In the genomic region with DNA sequence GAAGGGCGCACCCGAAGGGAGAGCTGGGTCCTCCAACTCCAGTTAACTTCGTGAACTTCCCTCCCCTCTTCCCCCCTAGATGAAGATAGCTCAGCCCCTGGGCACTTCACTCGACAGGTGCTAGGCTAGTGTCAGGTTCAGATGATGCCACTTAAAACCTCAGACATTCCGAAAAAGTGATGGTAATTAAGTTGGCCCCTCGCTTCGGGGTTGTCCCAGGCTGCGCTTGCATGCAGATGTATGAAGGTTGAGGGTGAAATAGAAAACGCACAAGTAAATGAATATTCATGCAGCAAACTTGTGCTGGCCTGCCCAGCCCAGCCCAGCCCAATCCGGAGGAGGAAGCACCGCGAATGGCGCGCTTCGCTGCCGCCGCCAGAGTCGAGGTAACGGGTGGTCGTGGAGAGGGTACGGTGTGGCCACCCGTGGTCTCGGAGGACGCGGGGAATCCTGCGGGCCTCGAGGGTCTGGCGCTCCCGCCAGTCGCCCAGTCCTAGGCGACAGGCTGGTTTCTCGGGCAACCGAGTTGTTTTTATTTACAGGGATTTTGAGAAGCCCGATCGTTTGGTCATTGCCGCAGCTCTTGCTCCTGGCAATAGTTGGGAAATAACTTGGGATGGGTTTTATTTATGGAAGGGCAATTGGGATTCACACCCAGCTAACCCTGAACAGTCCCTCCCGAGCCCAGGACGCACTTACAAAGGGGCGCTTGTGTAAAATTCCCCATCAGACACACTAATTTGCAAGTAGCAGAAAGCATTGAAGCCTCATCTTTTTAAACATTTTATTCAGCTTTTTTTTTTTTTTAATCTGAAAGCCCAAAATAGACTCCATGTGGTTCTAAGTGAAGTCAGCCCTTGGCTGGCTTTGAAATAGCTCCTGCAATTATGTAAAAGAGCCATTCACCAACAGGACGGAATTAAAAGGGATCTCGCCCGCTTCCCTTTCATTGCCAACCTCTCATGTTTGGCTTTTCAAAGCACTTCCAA, we compare ENCODE assay signal across 14 cellular contexts. TPM values are rescaled to one million over a fixed set of nuclear protein-coding genes. Genes with fewer than 3 reads are reported as not detected.
DNase-seq lines count a peak whose midpoint lies in the region; ATAC-seq, FAIRE-seq and TF ChIP-seq lines count a peak whose summit lies in the region.
"Had no signal": no experiment of that assay in that cellular context is flagged by ENCODE, and none has a peak within 500 bp of the region (broad histone marks: within the 10 kb centered on the region; RNA-seq: fewer than 3 reads in every experiment).

No MANE protein-coding gene starts in this region.

- H3K4me1 Mint-ChIP-seq in MCF 10A (ENCODE audit: insufficient read depth, unreplicated experiment): peaks cover 5% of the 10 kb centered on the region
- H3K4me1 Mint-ChIP-seq in activated CD4-positive, alpha-beta T cell treated with anti-CD3 and anti-CD28 coated beads for 36 hours: peaks cover 5% of the 10 kb centered on the region

- in situ Hi-C loops in mammary epithelial cell (cut with MboI; ENCODE audit: low sequenced_read_pairs in 2 of 2) (no loop called here), astrocyte of the cerebellum (cut with HindIII; ENCODE audit: low sequenced_read_pairs) (no loop called here), HepG2 (cut with HindIII; ENCODE audit: extremely low pct_ligation_motif_present, low pct_unique_long_range_greater_than_20kb) (no loop called here)

- H3K4me1 ChIP-seq in mammary epithelial cell (ENCODE audit: insufficient read depth, low read length): peaks cover 19% of the 10 kb centered on the region
- H3K4me1 ChIP-seq in HepG2 (ENCODE audit: insufficient read depth, low read length): peaks cover 8% of the 10 kb centered on the region
- peaks cover 15% of the 10 kb centered on the region for H3K4me1 ChIP-seq in upper lobe of right lung

- H3K27me3 ChIP-seq in mammary epithelial cell (ENCODE audit: insufficient read depth, low read length): peaks cover 67% of the 10 kb centered on the region
- peaks cover 36 to 97% of the 10 kb centered on the region in 2 experiments for H3K27me3 ChIP-seq in HepG2 (ENCODE audit: control insufficient read depth in 1 of 2, insufficient read depth in 2 of 2, low read length in 2 of 2)
- H3K27me3 ChIP-seq in upper lobe of right lung: peaks cover 98% of the 10 kb centered on the region

- H3K36me3 ChIP-seq in mammary epithelial cell (ENCODE audit: insufficient read depth, low read length): no peaks in the 10 kb centered on the region
- H3K36me3 ChIP-seq in HepG2 (replicated peaks in 1 of 2; ENCODE audit: control insufficient read depth in 1 of 2, insufficient read depth in 2 of 2, low read length in 2 of 2): no peaks in the 10 kb centered on the region
- no peaks in the 10 kb centered on the region for H3K36me3 ChIP-seq in upper lobe of right lung
- H3K36me3 ChIP-seq: gastrocnemius medialis, left ventricle myocardium inferior had no signal

- intact Hi-C loops in mammary epithelial cell (cut with micrococcal nuclease) (loop anchor here (10.0 kb wide), 1 partner anchor 237 kb away; no protein-coding TSS in a partner anchor), MCF 10A (cut with micrococcal nuclease) (no loop called here), HepG2 (cut with micrococcal nuclease; ENCODE audit: unreplicated experiment) (no loop called here), upper lobe of right lung (cut with DNase I) (no loop called here)
- intact Hi-C loops in activated CD4-positive, alpha-beta T cell treated with anti-CD3 and anti-CD28 coated beads for 36 hours (cut with DNase I, micrococcal nuclease): no loop called here

- TF ChIP-seq POLR2A in HepG2 (IDR thresholded peaks at IDR 0.05; ENCODE audit: insufficient read depth in 1 of 2, low read depth in 2 of 2, low read length in 2 of 2): no peak

- no peak for TF ChIP-seq RAD21 in HepG2 (CRISPR knock-in tag; IDR thresholded peaks at IDR 0.05)

- no peak for TF ChIP-seq EP300 in HepG2 (IDR thresholded peaks at IDR 0.05; ENCODE audit: low read depth in 2 of 2, low read length in 2 of 2)
- TF ChIP-seq EP300 in HepG2 (CRISPR knock-in tag; IDR thresholded peaks at IDR 0.05; ENCODE audit: borderline replicate concordance): no peak

- H4K20me1 ChIP-seq in mammary epithelial cell (ENCODE audit: insufficient read depth, low read length) (no peaks in the 10 kb centered on the region), HepG2 (ENCODE audit: insufficient read depth, low read length) (peaks cover 17% of the 10 kb centered on the region)

- no peak overlapping the region for H3K4me3 Mint-ChIP-seq in MCF 10A (ENCODE audit: unreplicated experiment)
- H3K4me3 Mint-ChIP-seq in activated CD4-positive, alpha-beta T cell treated with anti-CD3 and anti-CD28 coated beads for 36 hours: no peak overlapping the region
- H3K4me3 Mint-ChIP-seq: T-helper 2 cell treated with Interferon-gamma antibody and Interleukin-4, amounts not matched to agents 5 μg/mL and 100 μg/mL, for 36 hours had no signal

- peak overlapping the region; percentile 74 for H3K4me2 ChIP-seq in mammary epithelial cell (ENCODE audit: insufficient read depth, low read depth, low read length)
- no peak overlapping the region for H3K4me2 ChIP-seq in HepG2 (ENCODE audit: low read depth, low read length)

- H2AFZ ChIP-seq in mammary epithelial cell (ENCODE audit: low read depth, low read length) (peak overlapping the region; percentile 47), HepG2 (ENCODE audit: low read length) (no peak overlapping the region)

- TF ChIP-seq CTCF in mammary epithelial cell (conservative IDR thresholded peaks at IDR 0.05 in 1 of 2, IDR thresholded peaks at IDR 0.05 in 1 of 2; ENCODE audit: extremely low read depth in 1 of 2, insufficient read depth in 1 of 2, low read depth in 1 of 2, low read length in 2 of 2) (no peak), MCF 10A (IDR thresholded peaks at IDR 0.05; ENCODE audit: unreplicated experiment) (no peak), astrocyte of the cerebellum (IDR thresholded peaks at IDR 0.05; ENCODE audit: low read depth, low read length, missing control alignments) (no peak), HepG2 (CRISPR knock-in tag; IDR thresholded peaks at IDR 0.05) (no peak), upper lobe of right lung (IDR thresholded peaks at IDR 0.05) (no peak)

- CTCF ChIA-PET in mammary epithelial cell (lab: Charles Lee; ENCODE audit: low non-redundant PET) (no interaction called here), MCF 10A (lab: Yijun Ruan, JAX) (interaction anchor here (1.0 to 4.2 kb wide), 2 partner anchors 10 to 392 kb away, joined by 4 to 14 read pairs; no protein-coding TSS in a partner anchor), HepG2 (lab: Yijun Ruan, JAX; ENCODE audit: low intra/inter-chr PET ratio, low total read pairs) (no interaction called here)
- CTCF ChIA-PET in activated CD4-positive, alpha-beta T cell treated with anti-CD3 and anti-CD28 coated beads for 36 hours (lab: Charles Lee): interaction anchor here (0.6 to 1.4 kb wide), 4 partner anchors 9 to 406 kb away, joined by 3 to 5 read pairs (median 3); no protein-coding TSS in a partner anchor

- H3K9me3 ChIP-seq in mammary epithelial cell (replicated peaks; ENCODE audit: insufficient read depth, low read length) (no peaks in the 10 kb centered on the region), HepG2 (ENCODE audit: low read length) (no peaks in the 10 kb centered on the region), upper lobe of right lung (no peaks in the 10 kb centered on the region)
- H3K9me3 ChIP-seq: gastrocnemius medialis, left ventricle myocardium inferior had no signal

- H3K79me2 ChIP-seq in mammary epithelial cell (ENCODE audit: insufficient read depth, low read length) (no peaks in the 10 kb centered on the region), HepG2 (ENCODE audit: insufficient read depth, low read length) (no peaks in the 10 kb centered on the region)

- ATAC-seq in HepG2 (no peak), upper lobe of right lung (no peak), GM18498 (IDR thresholded peaks at IDR 0.05; ENCODE audit: unreplicated experiment) (no peak)
- ATAC-seq in activated CD4-positive, alpha-beta T cell treated with anti-CD3 and anti-CD28 coated beads for 36 hours: no peak
- ATAC-seq: gastrocnemius medialis had no signal

- WGBS in mammary epithelial cell (ENCODE audit: low coverage, missing lambda C conversion rate): 9% methylated on average over 37 of the region's 42 CpGs
- WGBS in HepG2 (ENCODE audit: low lambda C conversion rate): 31% methylated on average over 37 of the region's 42 CpGs

- H3K36me3 Mint-ChIP-seq in MCF 10A (ENCODE audit: insufficient read depth, unreplicated experiment): no peaks in the 10 kb centered on the region
- H3K36me3 Mint-ChIP-seq in activated CD4-positive, alpha-beta T cell treated with anti-CD3 and anti-CD28 coated beads for 36 hours (ENCODE audit: low read depth): no peaks in the 10 kb centered on the region

- H3K9me3 Mint-ChIP-seq in MCF 10A (ENCODE audit: unreplicated experiment): no peaks in the 10 kb centered on the region
- H3K9me3 Mint-ChIP-seq in activated CD4-positive, alpha-beta T cell treated with anti-CD3 and anti-CD28 coated beads for 36 hours (ENCODE audit: low read depth): no peaks in the 10 kb centered on the region
- H3K9me3 Mint-ChIP-seq: T-helper 2 cell treated with Interferon-gamma antibody and Interleukin-4, amounts not matched to agents 5 μg/mL and 100 μg/mL, for 36 hours had no signal

- BruUV-seq in mammary epithelial cell (replicated peaks; lab: Mats Ljungman, UMichigan) (no TSS peak), MCF 10A (replicated peaks; lab: Mats Ljungman, UMichigan) (no TSS peak), HepG2 (replicated peaks; lab: Mats Ljungman, UMichigan) (no TSS peak)

- no peak overlapping the region for H3K27ac Mint-ChIP-seq in MCF 10A (ENCODE audit: low read depth, unreplicated experiment)
- no peak overlapping the region for H3K27ac Mint-ChIP-seq in activated CD4-positive, alpha-beta T cell treated with anti-CD3 and anti-CD28 coated beads for 36 hours
- H3K27ac Mint-ChIP-seq: T-helper 2 cell treated with Interferon-gamma antibody and Interleukin-4, amounts not matched to agents 5 μg/mL and 100 μg/mL, for 36 hours had no signal

- H3K4me3 ChIP-seq in mammary epithelial cell (replicated peaks in 1 of 3; ENCODE audit: insufficient read depth in 1 of 3, low read depth in 2 of 3, low read length in 3 of 3) (peak overlapping the region in 2 of 3 experiments; percentile 27 to 31), astrocyte of the cerebellum (ENCODE audit: low read depth, low read length) (peak overlapping the region; percentile 10), HepG2 (replicated peaks in 1 of 3; ENCODE audit: insufficient read depth in 1 of 3, low read depth in 2 of 3, low read length in 3 of 3) (no peak overlapping the region), upper lobe of right lung (no peak overlapping the region)
- H3K4me3 ChIP-seq: gastrocnemius medialis, left ventricle myocardium inferior had no signal

- POLR2A ChIA-PET in MCF 10A (lab: Yijun Ruan, JAX): interaction anchor here (0.7 kb wide), 1 partner anchor 9 kb away, joined by 3 read pairs; no protein-coding TSS in a partner anchor
- POLR2A ChIA-PET in HepG2 (lab: Yijun Ruan, JAX): no interaction called here
- POLR2A ChIA-PET in activated CD4-positive, alpha-beta T cell treated with anti-CD3 and anti-CD28 coated beads for 36 hours (lab: Charles Lee): no interaction called here

- DNase-seq in mammary epithelial cell (no peak), MCF 10A (ENCODE audit: unreplicated experiment) (no peak), astrocyte of the cerebellum (ENCODE audit: low read depth) (no peak), HepG2 (ENCODE audit: low spot score) (no peak), upper lobe of right lung (peak; percentile 62), SW 1271 (lab: John Stamatoyannopoulos, UW) (no peak)
- DNase-seq in activated CD4-positive, alpha-beta T cell treated with anti-CD3 and anti-CD28 coated beads for 36 hours: no peak
- DNase-seq: gastrocnemius medialis, left ventricle myocardium inferior, NCI-H2029 treated with DMSO at 0.1 percent for 48 hours, posterior cingulate gyrus had no signal

- H3K27ac ChIP-seq in mammary epithelial cell (ENCODE audit: insufficient read depth, low read depth, low read length) (no peak overlapping the region), HepG2 (ENCODE audit: extremely low read length, insufficient read depth, low read length) (no peak overlapping the region), upper lobe of right lung (no peak overlapping the region)
- H3K27ac ChIP-seq: gastrocnemius medialis, left ventricle myocardium inferior had no signal

- H3K9ac ChIP-seq in mammary epithelial cell (ENCODE audit: insufficient read depth, low read length) (no peak overlapping the region), HepG2 (ENCODE audit: insufficient read depth, low read depth, low read length) (no peak overlapping the region)

- dilution Hi-C loops in mammary epithelial cell (cut with HindIII; ENCODE audit: low sequenced_read_pairs): loop anchor here (10.0 kb wide), 1 partner anchor 57 kb away; no protein-coding TSS in a partner anchor

- FAIRE-seq in HepG2 (lab: Jason Lieb, UNC): no peak
- FAIRE-seq: G401.6 had no signal

- H3K27me3 Mint-ChIP-seq in MCF 10A (ENCODE audit: insufficient read depth, unreplicated experiment): peaks cover 55% of the 10 kb centered on the region
- peaks cover 64% of the 10 kb centered on the region for H3K27me3 Mint-ChIP-seq in activated CD4-positive, alpha-beta T cell treated with anti-CD3 and anti-CD28 coated beads for 36 hours

RNA-seq across cellular contexts. Expression of a gene that starts 3.3 kb away (rescaled TPM):
- total RNA-seq in mammary epithelial cell: under 1 TPM; 0.17 to 0.38 TPM
- polyA plus RNA-seq in mammary epithelial cell: not detected
- polyA minus RNA-seq in mammary epithelial cell: not detected
- total RNA-seq in MCF 10A (2022): not detected in 2 replicates
- total RNA-seq in HepG2 (2016; rRNA removed; fragmentation: Illumina TruSeq; extraction: Trizol): not detected in 2 replicates
- total RNA-seq in HepG2 (2016; cell fraction: cytosol; rRNA removed; fragmentation: Illumina TruSeq; extraction: Trizol; ENCODE audit: low read depth): not detected in 2 replicates
- not detected in 2 replicates for total RNA-seq in HepG2 (2016; cell fraction: insoluble cytoplasmic fraction; rRNA removed; fragmentation: Illumina TruSeq; extraction: Trizol)
- not detected in 2 replicates for total RNA-seq in HepG2 (2016; cell fraction: membrane; rRNA removed; fragmentation: Illumina TruSeq; extraction: Trizol)
- total RNA-seq in HepG2 (2016; cell fraction: nucleus; rRNA removed; fragmentation: Illumina TruSeq; extraction: Trizol): not detected in 2 replicates
- not detected in 2 replicates for polyA plus RNA-seq in HepG2 (2011; rRNA removed)
- polyA plus RNA-seq in HepG2 (2011; cell fraction: cytosol; rRNA removed): 0.08 TPM in 1 of 2 replicates, not detected in the other
- not detected in 2 replicates for polyA plus RNA-seq in HepG2 (2011; cell fraction: nucleus; rRNA removed)
- not detected in 2 replicates for polyA plus RNA-seq in HepG2 (2012)
- not detected in 2 replicates for polyA plus RNA-seq in HepG2 (2016; cell fraction: cytosol; fragmentation: Illumina TruSeq; extraction: Trizol; ENCODE audit: low read depth)
- not detected in 2 replicates for polyA plus RNA-seq in HepG2 (2016; cell fraction: insoluble cytoplasmic fraction; fragmentation: Illumina TruSeq; extraction: Trizol; ENCODE audit: low read depth)
- polyA plus RNA-seq in HepG2 (2016; cell fraction: membrane; fragmentation: Illumina TruSeq; extraction: Trizol; ENCODE audit: low read depth): not detected in 2 replicates
- not detected in 2 replicates for polyA plus RNA-seq in HepG2 (2016; cell fraction: nucleus; fragmentation: Illumina TruSeq; extraction: Trizol; ENCODE audit: insufficient read depth, low read depth)
- polyA minus RNA-seq in HepG2 (2011; rRNA and poly(A)+ RNA removed; ENCODE audit: low replicate concordance): 0.47 TPM in 1 of 2 replicates, not detected in the other
- not detected in 2 replicates for polyA minus RNA-seq in HepG2 (2011; cell fraction: cytosol; rRNA and poly(A)+ RNA removed)
- polyA minus RNA-seq in HepG2 (2011; cell fraction: nucleus; rRNA and poly(A)+ RNA removed): not detected in 2 replicates
- total RNA-seq in upper lobe of right lung: not detected
- not detected for total RNA-seq in activated CD4-positive, alpha-beta T cell treated with anti-CD3 and anti-CD28 coated beads for 36 hours
- total RNA-seq: gastrocnemius medialis, left ventricle myocardium inferior had no signal

Comparison
In these comparisons a context has a peak if more than half of its experiments do, and no peak if none do; other contexts are left out.
1. CTCF ChIA-PET loops: an anchor here in MCF 10A (1.0 to 4.2 kb wide) and activated CD4-positive, alpha-beta T cell treated with anti-CD3 and anti-CD28 coated beads for 36 hours (0.6 to 1.4 kb wide); none called in mammary epithelial cell and HepG2.
2. H3K4me3 ChIP-seq: peak in mammary epithelial cell (2 of 3) and astrocyte of the cerebellum (single experiment); none in HepG2 (0 of 3) and upper lobe of right lung (single experiment).